1 cellular context compared by ENCODE assay signal in genomic region chr17:9258115-9259020, GRCh38.
TF ChIP-seq lines count a peak whose summit lies in the region.

No MANE protein-coding gene starts in this region.

TF ChIP-seq in HepG2, 621 proteins besides CTCF, POLR2A, EP300 and RAD21 (continued from another document and continues in another):
- TF ChIP-seq ZNF609 (CRISPR knock-in tag; IDR thresholded peaks at IDR 0.05; ENCODE audit: borderline replicate concordance) (peak; percentile 81; the same call in 1 of the 2 replicates), ZNF234 (CRISPR knock-in tag; conservative IDR thresholded peaks at IDR 0.05) (no peak), PPARG (CRISPR knock-in tag; conservative IDR thresholded peaks at IDR 0.05) (0 out of 2 replicates have a peak, but pooled peaks have one; percentile 8), SYNCRIP (IDR thresholded peaks at IDR 0.05; ENCODE audit: insufficient read depth, low read depth, low read length) (no peak), FOXP4 (CRISPR knock-in tag; IDR thresholded peaks at IDR 0.05) (0 out of 2 replicates have a peak, but pooled peaks have one; percentile 64), ZNF326 (CRISPR knock-in tag; IDR thresholded peaks at IDR 0.05; ENCODE audit: borderline replicate concordance) (no peak), CREM (IDR thresholded peaks at IDR 0.05) (peak; percentile 21; the same call in 1 of the 2 replicates), CREM (CRISPR knock-in tag; IDR thresholded peaks at IDR 0.05) (no peak), FOXO1 (CRISPR knock-in tag; IDR thresholded peaks at IDR 0.05) (no peak), SP5 (CRISPR knock-in tag; IDR thresholded peaks at IDR 0.05; ENCODE audit: borderline replicate concordance, low read depth) (no peak), ZBTB7B (CRISPR knock-in tag; IDR thresholded peaks at IDR 0.05) (no peak), FOXM1 (CRISPR knock-in tag; IDR thresholded peaks at IDR 0.05) (no peak), DMAP1 (CRISPR knock-in tag; IDR thresholded peaks at IDR 0.05) (no peak), ARID5B (CRISPR knock-in tag; IDR thresholded peaks at IDR 0.05) (peak; percentile 19; the same call in 1 of the 2 replicates), ATF2 (CRISPR knock-in tag; IDR thresholded peaks at IDR 0.05) (no peak), ZNF318 (CRISPR knock-in tag; IDR thresholded peaks at IDR 0.05) (no peak), CC2D1A (CRISPR knock-in tag; IDR thresholded peaks at IDR 0.05) (no peak), POGZ (CRISPR knock-in tag; IDR thresholded peaks at IDR 0.05) (no peak), ZMYM3 (CRISPR knock-in tag; IDR thresholded peaks at IDR 0.05) (no peak), ZNF33B (CRISPR knock-in tag; IDR thresholded peaks at IDR 0.05) (no peak), ZSCAN31 (CRISPR knock-in tag; IDR thresholded peaks at IDR 0.05; ENCODE audit: low read depth) (no peak), PBX3 (CRISPR knock-in tag; IDR thresholded peaks at IDR 0.05; ENCODE audit: borderline replicate concordance) (no peak), TAF15 (IDR thresholded peaks at IDR 0.05; ENCODE audit: low read depth, low read length, poor library complexity, severe bottlenecking) (no peak), DNMT3B (CRISPR knock-in tag; conservative IDR thresholded peaks at IDR 0.05) (no peak), ATAD3A (CRISPR knock-in tag; IDR thresholded peaks at IDR 0.05) (no peak), PAXIP1 (CRISPR knock-in tag; conservative IDR thresholded peaks at IDR 0.05) (peak; percentile 54), SRY (CRISPR knock-in tag; IDR thresholded peaks at IDR 0.05) (no peak), CEBPG (CRISPR knock-in tag; IDR thresholded peaks at IDR 0.05) (no peak)
